ENCODE assay signal across 8 cellular contexts in the genomic region with DNA sequence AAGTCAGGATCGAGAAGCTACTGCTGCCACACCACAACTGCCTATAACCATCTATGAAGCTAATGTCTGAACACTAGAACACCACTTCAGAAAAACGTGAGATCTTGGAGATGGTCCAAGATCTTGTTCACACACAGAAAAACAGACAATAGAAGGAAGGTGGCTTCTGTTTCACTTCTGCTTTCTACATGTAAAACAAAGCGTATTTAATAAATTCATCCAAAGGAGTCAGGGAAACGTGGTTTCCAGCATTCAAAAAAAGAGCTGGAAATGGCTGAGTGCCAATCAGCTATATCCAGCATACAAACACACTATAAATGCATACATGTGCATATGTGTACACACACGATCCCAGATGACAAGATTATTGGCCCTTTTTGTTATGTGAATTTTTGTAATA.
DNase-seq lines count a peak whose midpoint lies in the region; ATAC-seq and TF ChIP-seq lines count a peak whose summit lies in the region.

No MANE protein-coding gene starts in this region.

- peaks cover 25% of the 10 kb centered on the region for H3K4me1 Mint-ChIP-seq in brain

- H3K36me3 Mint-ChIP-seq in brain: peaks cover 4% of the 10 kb centered on the region

- TF ChIP-seq POLR2A in gastroesophageal sphincter (IDR thresholded peaks at IDR 0.05): no peak

- peaks cover 6 to 20% (median 17%) of the 10 kb centered on the region in 5 experiments for H3K9me3 Mint-ChIP-seq in brain

- H3K4me1 ChIP-seq in gastroesophageal sphincter: no peaks in the 10 kb centered on the region

- H3K27ac ChIP-seq in gastroesophageal sphincter: no peak overlapping the region

- DNase-seq in GM12865 (ENCODE audit: low read depth) (peak; percentile 87), NCI-H226 (no peak), epidermal melanocyte (ENCODE audit: insufficient read length, low spot score) (no peak)
- DNase-seq in effector CD8-positive, alpha-beta T cell (lab: John Stamatoyannopoulos, UW): no peak

- no peaks in the 10 kb centered on the region for H3K9me3 ChIP-seq in gastroesophageal sphincter

- peaks cover 3% of the 10 kb centered on the region for H3K27me3 Mint-ChIP-seq in brain

- TF ChIP-seq EP300 in gastroesophageal sphincter (IDR thresholded peaks at IDR 0.05): no peak

- 19 to 47% methylated on average over 4 of the region's 5 CpGs for WGBS in gastroesophageal sphincter (ENCODE audit: low coverage in 1 of 2), 2 donors

- no peaks in the 10 kb centered on the region for H3K36me3 ChIP-seq in gastroesophageal sphincter

- H3K4me3 Mint-ChIP-seq in brain: no peak overlapping the region

- peak; percentile 81 for ATAC-seq in GM19455 (IDR thresholded peaks at IDR 0.05; ENCODE audit: unreplicated experiment)
- ATAC-seq in HG03457 (IDR thresholded peaks at IDR 0.05; ENCODE audit: unreplicated experiment): peak; percentile 66
- ATAC-seq in gastroesophageal sphincter: no peak

- H3K27ac Mint-ChIP-seq in brain: peak overlapping the region in 3 of 5 experiments; percentile 56 to 79 (median 78)

- H3K4me3 ChIP-seq in GM12865 (ENCODE audit: low read depth, low read length) (no peak overlapping the region), gastroesophageal sphincter (no peak overlapping the region)

- no peak for TF ChIP-seq CTCF in GM12865 (IDR thresholded peaks at IDR 0.05; ENCODE audit: insufficient read depth, low read depth, low read length, missing control alignments)
- TF ChIP-seq CTCF in brain (conservative IDR thresholded peaks at IDR 0.05): no peak
- TF ChIP-seq CTCF in gastroesophageal sphincter (IDR thresholded peaks at IDR 0.05): no peak

- no peaks in the 10 kb centered on the region for H3K27me3 ChIP-seq in gastroesophageal sphincter
